Comparison of ENCODE assay signal across 8 cellular contexts in the genomic region with DNA sequence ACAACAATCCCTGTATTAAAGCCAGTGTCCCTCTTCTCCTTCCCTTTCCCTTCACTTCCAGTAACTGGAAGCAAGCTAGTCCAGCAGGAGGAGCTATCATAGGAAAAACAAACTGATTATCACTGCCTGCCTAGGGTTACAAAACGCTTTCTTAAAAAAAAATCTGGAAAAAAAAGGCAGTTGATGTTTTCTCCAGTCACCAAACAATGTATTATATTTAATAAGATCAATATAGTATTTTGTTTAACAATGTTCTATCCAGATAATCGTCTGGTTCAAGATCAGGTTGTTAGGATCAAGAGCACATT.
A peak's percentile ranks its signal among the peaks of the same experiment; 100 is the strongest.
DNase-seq lines count a peak whose midpoint lies in the region; ATAC-seq, FAIRE-seq and TF ChIP-seq lines count a peak whose summit lies in the region.

No MANE protein-coding gene starts in this region.

- POLR2A ChIA-PET in HepG2 (lab: Yijun Ruan, JAX): interaction anchor here (0.9 kb wide), 1 partner anchor 9 kb away, joined by 3 read pairs; no protein-coding TSS in a partner anchor

- WGBS in HepG2 (ENCODE audit: low lambda C conversion rate): 48% methylated on average over 2 of the region's 2 CpGs

- peaks cover 16 to 44% of the 10 kb centered on the region in 2 experiments for H3K36me3 ChIP-seq in HepG2 (replicated peaks in 1 of 2; ENCODE audit: control insufficient read depth in 1 of 2, insufficient read depth in 2 of 2, low read length in 2 of 2)

- no peaks in the 10 kb centered on the region for H3K9me3 ChIP-seq in HepG2 (ENCODE audit: low read length)

- H3K27ac ChIP-seq in HepG2 (ENCODE audit: extremely low read length, insufficient read depth, low read length): no peak overlapping the region

- no peak overlapping the region for H2AFZ ChIP-seq in HepG2 (ENCODE audit: low read length)

- H3K4me2 ChIP-seq in HepG2 (ENCODE audit: low read depth, low read length): no peak overlapping the region

- DNase-seq in Right ventricle myocardium inferior (ENCODE audit: missing footprints) (no peak), cardiac septum (ENCODE audit: low spot score) (no peak), cardiac fibroblast (ENCODE audit: low read depth in 2 of 2) (peak; percentile 68 to 86), HepG2 (ENCODE audit: low spot score) (peak; percentile 15), MV-4-11 (lab: John Stamatoyannopoulos, UW) (no peak)

- no peak for TF ChIP-seq POLR2A in HepG2 (IDR thresholded peaks at IDR 0.05; ENCODE audit: insufficient read depth in 1 of 2, low read depth in 2 of 2, low read length in 2 of 2)

- intact Hi-C loops in Right ventricle myocardium inferior (cut with DNase I) (loop anchor here (5.0 to 10.0 kb wide), 2 partner anchors 128 to 636 kb away; no protein-coding TSS in a partner anchor), cardiac septum (cut with DNase I) (no loop called here), HepG2 (cut with micrococcal nuclease; ENCODE audit: unreplicated experiment) (loop anchor here (1.0 kb wide), 1 partner anchor 640 kb away; no protein-coding TSS in a partner anchor)

- in situ Hi-C loops in HepG2 (cut with HindIII; ENCODE audit: extremely low pct_ligation_motif_present, low pct_unique_long_range_greater_than_20kb): no loop called here

- CTCF ChIA-PET in HepG2 (lab: Yijun Ruan, JAX; ENCODE audit: low intra/inter-chr PET ratio, low total read pairs): no interaction called here

- no peaks in the 10 kb centered on the region for H3K79me2 ChIP-seq in HepG2 (ENCODE audit: insufficient read depth, low read length)

- H3K4me3 ChIP-seq in cardiac fibroblast (replicated peaks in 1 of 2; ENCODE audit: low read depth in 2 of 2, low read length in 2 of 2) (no peak overlapping the region), HepG2 (replicated peaks in 1 of 3; ENCODE audit: insufficient read depth in 1 of 3, low read depth in 2 of 3, low read length in 3 of 3) (no peak overlapping the region)

- no TSS peak for BruUV-seq in HepG2 (replicated peaks; lab: Mats Ljungman, UMichigan)

- no peaks in the 10 kb centered on the region for H4K20me1 ChIP-seq in HepG2 (ENCODE audit: insufficient read depth, low read length)

- TF ChIP-seq CTCF in cardiac fibroblast (IDR thresholded peaks at IDR 0.05; ENCODE audit: low read depth, low read length) (peak; percentile 59), HepG2 (CRISPR knock-in tag; IDR thresholded peaks at IDR 0.05) (peak; percentile 41)

- no peak for TF ChIP-seq RAD21 in HepG2 (CRISPR knock-in tag; IDR thresholded peaks at IDR 0.05)

- FAIRE-seq in HepG2 (lab: Jason Lieb, UNC): no peak

- peaks cover 13% of the 10 kb centered on the region for H3K4me1 ChIP-seq in HepG2 (ENCODE audit: insufficient read depth, low read length)

- ATAC-seq in Right ventricle myocardium inferior (peak; percentile 68), HepG2 (peak; percentile 70), GM21447 (IDR thresholded peaks at IDR 0.05; ENCODE audit: unreplicated experiment) (no peak), HG03342 (IDR thresholded peaks at IDR 0.05; ENCODE audit: unreplicated experiment) (no peak), GM18519 (IDR thresholded peaks at IDR 0.05; ENCODE audit: low FRiP score, unreplicated experiment) (no peak)

- no peaks in the 10 kb centered on the region for H3K27me3 ChIP-seq in HepG2 (ENCODE audit: control insufficient read depth in 1 of 2, insufficient read depth in 2 of 2, low read length in 2 of 2)

- TF ChIP-seq EP300 in HepG2 (IDR thresholded peaks at IDR 0.05; ENCODE audit: low read depth in 2 of 2, low read length in 2 of 2): no peak
- TF ChIP-seq EP300 in HepG2 (CRISPR knock-in tag; IDR thresholded peaks at IDR 0.05; ENCODE audit: borderline replicate concordance): no peak

- no peak overlapping the region for H3K9ac ChIP-seq in HepG2 (ENCODE audit: insufficient read depth, low read depth, low read length)

TF ChIP-seq in HepG2, 621 proteins besides CTCF, POLR2A, EP300 and RAD21:
- peak; percentile 41; the same call in 1 of the 2 replicates for TF ChIP-seq STAG1 (CRISPR knock-in tag; IDR thresholded peaks at IDR 0.05)
- no peak for TF ChIP-seq GLMP (CRISPR knock-in tag; IDR thresholded peaks at IDR 0.05; ENCODE audit: borderline replicate concordance)

Comparison
In these comparisons a context has a peak if more than half of its experiments do, and no peak if none do; other contexts are left out.
1. ATAC-seq: peak in Right ventricle myocardium inferior (single experiment) and HepG2 (single experiment); none in GM21447 (single experiment), HG03342 (single experiment) and GM18519 (single experiment).
2. DNase-seq: peak in cardiac fibroblast (2 of 2) and HepG2 (single experiment); none in Right ventricle myocardium inferior (single experiment), cardiac septum (single experiment) and MV-4-11 (single experiment).